In the genomic region with DNA sequence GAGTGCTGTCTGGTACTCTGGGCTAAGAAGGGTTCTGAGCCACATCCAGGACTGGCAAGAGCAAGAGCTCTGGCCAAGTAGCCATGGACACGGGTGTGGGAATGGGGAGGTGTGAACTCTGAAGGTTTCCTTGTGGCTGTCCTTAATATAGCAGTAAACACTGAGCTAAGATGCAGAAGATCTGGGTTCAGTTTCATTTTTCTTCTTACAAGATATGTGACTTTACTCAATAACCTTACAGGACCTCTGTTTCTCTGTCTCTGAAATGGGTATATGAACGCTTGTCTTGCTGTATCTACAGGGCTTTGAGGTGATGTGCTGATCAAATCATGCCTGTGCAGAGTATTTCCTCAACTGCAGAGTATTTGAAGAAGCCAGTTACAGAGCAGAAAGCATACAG, we compare ENCODE assay signal across 29 cellular contexts.
"Had no signal": no experiment of that assay in that cellular context is flagged by ENCODE, and none has a peak within 500 bp of the region (broad histone marks: within the 10 kb centered on the region; RNA-seq: fewer than 3 reads in every experiment).

No MANE protein-coding gene starts in this region.

- H3K9me3 ChIP-seq: neutrophil, pancreas, psoas muscle, right lobe of liver, sigmoid colon, suprapubic skin, testis, vagina had no signal

- H3K4me3 ChIP-seq: pancreas, psoas muscle, right lobe of liver, sigmoid colon, suprapubic skin, testis, tibial artery, transverse colon, upper lobe of left lung, vagina had no signal

- H3K27ac Mint-ChIP-seq: naive thymus-derived CD8-positive, alpha-beta T cell; natural killer cell treated with Interleukin-12 subunit alpha and Interleukin-12 subunit beta and Interleukin-15 and Interleukin-18, amount 100 ng/mL, for 72 hours; nephron progenitor cell; progenitor cell of endocrine pancreas; stimulated activated effector memory CD8-positive, alpha-beta T cell treated with anti-CD3 and anti-CD28 coated beads, Interleukin-12 subunit alpha, Interleukin-12 subunit beta, amount 100 ng/mL, for 72 hours; stimulated activated naive B cell treated with anti-CD40 and anti-IgM and Interleukin-4, amounts not matched to agents 10 μg/mL and 1 μg/mL and 100 μg/mL, for 72 hours; stimulated activated naive CD8-positive, alpha-beta T cell treated with anti-CD3 and anti-CD28 coated beads, Interleukin-15, amount 100 ng/mL, for 72 hours had no signal

- FAIRE-seq: pancreas, small intestine, urothelium cell line had no signal

- H3K9me3 Mint-ChIP-seq: natural killer cell treated with Interleukin-12 subunit alpha and Interleukin-12 subunit beta and Interleukin-15 and Interleukin-18, amount 100 ng/mL, for 72 hours had no signal

- H3K4me1 Mint-ChIP-seq: nephron progenitor cell; neural crest cell; stimulated activated effector memory CD8-positive, alpha-beta T cell treated with anti-CD3 and anti-CD28 coated beads, Interleukin-12 subunit alpha, Interleukin-12 subunit beta, amount 100 ng/mL, for 72 hours; stimulated activated naive B cell treated with anti-CD40 and anti-IgM and Interleukin-4, amounts not matched to agents 10 μg/mL and 1 μg/mL and 100 μg/mL, for 72 hours; stimulated activated naive CD8-positive, alpha-beta T cell treated with anti-CD3 and anti-CD28 coated beads, Interleukin-15, amount 100 ng/mL, for 72 hours had no signal

- DNase-seq: naive thymus-derived CD8-positive, alpha-beta T cell; nephron progenitor cell; nucleus accumbens; pancreas; psoas muscle; right cardiac atrium; right lobe of liver; sigmoid colon; small intestine; stimulated activated CD4-positive, alpha-beta T cell treated with anti-CD3 and anti-CD28 coated beads, Interleukin-15, amount 100 ng/mL, for 24 hours; stimulated activated CD4-positive, alpha-beta T cell treated with anti-CD3 and anti-CD28 coated beads, Interleukin-2, amount 100 ng/mL, for 24 hours; stimulated activated CD4-positive, alpha-beta T cell treated with anti-CD3 and anti-CD28 coated beads, Interleukin-2, amount 100 ng/mL, for 48 hours; stimulated activated CD4-positive, alpha-beta T cell treated with anti-CD3 and anti-CD28 coated beads, Interleukin-4, amount 100 ng/mL, for 24 hours; stimulated activated naive B cell treated with anti-CD40 and anti-IgM and Interleukin-4, amounts not matched to agents 10 μg/mL and 1 μg/mL and 100 μg/mL, for 72 hours; stimulated activated naive CD8-positive, alpha-beta T cell treated with anti-CD3 and anti-CD28 coated beads, Interleukin-15, amount 100 ng/mL, for 72 hours; stimulated activated naive CD8-positive, alpha-beta T cell treated with anti-CD3 and anti-CD28 coated beads, Interleukin-15, Interleukin-2, amounts not matched to agents 100 U/mL and 50 U/mL, for 24 hours; substantia nigra; testis; tibial artery; transverse colon; upper lobe of left lung had no signal

- H3K4me1 ChIP-seq: pancreas, psoas muscle, right lobe of liver, sigmoid colon, suprapubic skin, testis, tibial artery, transverse colon, upper lobe of left lung, vagina had no signal

- H3K36me3 ChIP-seq: neutrophil, pancreas, right lobe of liver, sigmoid colon, suprapubic skin, tibial artery, transverse colon, upper lobe of left lung, vagina had no signal

- H3K36me3 Mint-ChIP-seq: stimulated activated effector memory CD8-positive, alpha-beta T cell treated with anti-CD3 and anti-CD28 coated beads, Interleukin-12 subunit alpha, Interleukin-12 subunit beta, amount 100 ng/mL, for 72 hours had no signal

- H3K4me3 Mint-ChIP-seq: naive thymus-derived CD8-positive, alpha-beta T cell; natural killer cell treated with Interleukin-12 subunit alpha and Interleukin-12 subunit beta and Interleukin-15 and Interleukin-18, amount 100 ng/mL, for 72 hours; nephron progenitor cell; neural crest cell; stimulated activated effector memory CD8-positive, alpha-beta T cell treated with anti-CD3 and anti-CD28 coated beads, Interleukin-12 subunit alpha, Interleukin-12 subunit beta, amount 100 ng/mL, for 72 hours; stimulated activated naive B cell treated with anti-CD40 and anti-IgM and Interleukin-4, amounts not matched to agents 10 μg/mL and 1 μg/mL and 100 μg/mL, for 72 hours; stimulated activated naive CD8-positive, alpha-beta T cell treated with anti-CD3 and anti-CD28 coated beads, Interleukin-15, amount 100 ng/mL, for 72 hours had no signal

- H3K27me3 Mint-ChIP-seq: natural killer cell treated with Interleukin-12 subunit alpha and Interleukin-12 subunit beta and Interleukin-15 and Interleukin-18, amount 100 ng/mL, for 72 hours; progenitor cell of endocrine pancreas; stimulated activated naive CD8-positive, alpha-beta T cell treated with anti-CD3 and anti-CD28 coated beads, Interleukin-15, amount 100 ng/mL, for 72 hours had no signal

- H3K27ac ChIP-seq: neutrophil, pancreas, psoas muscle, right lobe of liver, sigmoid colon, suprapubic skin, testis, tibial artery, transverse colon, upper lobe of left lung, vagina had no signal

- H3K27me3 ChIP-seq: neutrophil, right lobe of liver, sigmoid colon, testis, tibial artery, transverse colon, upper lobe of left lung, vagina had no signal

- ATAC-seq: naive thymus-derived CD8-positive, alpha-beta T cell; natural killer cell treated with Interleukin-12 subunit alpha and Interleukin-12 subunit beta and Interleukin-15 and Interleukin-18, amount 100 ng/mL, for 72 hours; pancreas; psoas muscle; right cardiac atrium; right lobe of liver; stimulated activated effector memory CD8-positive, alpha-beta T cell treated with anti-CD3 and anti-CD28 coated beads, Interleukin-12 subunit alpha, Interleukin-12 subunit beta, amount 100 ng/mL, for 72 hours; stimulated activated naive B cell treated with anti-CD40 and anti-IgM and Interleukin-4, amounts not matched to agents 10 μg/mL and 1 μg/mL and 100 μg/mL, for 72 hours; stimulated activated naive CD8-positive, alpha-beta T cell treated with anti-CD3 and anti-CD28 coated beads, Interleukin-15, amount 100 ng/mL, for 72 hours; stimulated activated naive CD8-positive, alpha-beta T cell treated with anti-CD3 and anti-CD28 coated beads, Interleukin-15, Interleukin-2, amounts not matched to agents 100 U/mL and 50 U/mL, for 24 hours had no signal
